21 cellular contexts compared by ENCODE assay signal in genomic region chr14:105029402-105029801, GRCh38. TPM values are rescaled to one million over a fixed set of nuclear protein-coding genes. Genes with fewer than 3 reads are reported as not detected.
A peak's percentile ranks its signal among the peaks of the same experiment; 100 is the strongest.
DNase-seq lines count a peak whose midpoint lies in the region; ATAC-seq and TF ChIP-seq lines count a peak whose summit lies in the region.
"Had no signal": no experiment of that assay in that cellular context is flagged by ENCODE, and none has a peak within 500 bp of the region (broad histone marks: within the 10 kb centered on the region; RNA-seq: fewer than 3 reads in every experiment).

No MANE protein-coding gene starts in this region.

- H3K4me3 ChIP-seq in IMR-90 (ENCODE audit: insufficient read depth, low read depth, low read length) (no peak overlapping the region), RWPE2 (ENCODE audit: severe bottlenecking) (no peak overlapping the region), mesenchymal stem cell (ENCODE audit: insufficient read depth in 1 of 2, low read depth in 1 of 2, low read length in 2 of 2) (no peak overlapping the region)
- H3K4me3 ChIP-seq: BLaER1, GM12878, GM23338 had no signal

- H3K4me2 ChIP-seq in IMR-90 (ENCODE audit: low read depth, low read length) (no peak overlapping the region), mesenchymal stem cell (ENCODE audit: low read length, poor library complexity, severe bottlenecking) (no peak overlapping the region)
- H3K4me2 ChIP-seq: BLaER1, GM23338 had no signal

- BruUV-seq in IMR-90 (replicated peaks; lab: Mats Ljungman, UMichigan), result no TSS peak

- no peak overlapping the region for H2BK20ac ChIP-seq in IMR-90 (ENCODE audit: low read depth, low read length)

- 71% methylated on average over 5 of the region's 7 CpGs; no CpG with 5 or more reads in 1 of the 2 experiments for WGBS in IMR-90 (ENCODE audit: extremely low coverage in 2 of 2, insufficient read length in 1 of 2), 2 experiments
- 90% methylated on average over 7 of the region's 7 CpGs for WGBS in mesenchymal stem cell

- TF ChIP-seq CTCF in IMR-90 (conservative IDR thresholded peaks at IDR 0.05; ENCODE audit: low read depth, low read length), result no peak
- no peak for TF ChIP-seq CTCF in RWPE2 (IDR thresholded peaks at IDR 0.05; ENCODE audit: poor library complexity, severe bottlenecking)

- H3K9me1 ChIP-seq in IMR-90 (ENCODE audit: insufficient read depth, low read length), result peaks cover 10% of the 10 kb centered on the region

- H3K56ac ChIP-seq in IMR-90 (ENCODE audit: extremely low read depth, insufficient read depth, low read length), result no peak overlapping the region

- H3K9me3 ChIP-seq in IMR-90 (ENCODE audit: control insufficient read depth, insufficient read depth, low read length) (0 out of 2 replicates have a peak, but pooled peaks cover 2% of the 10 kb centered on the region), RWPE2 (ENCODE audit: severe bottlenecking) (no peaks in the 10 kb centered on the region), mesenchymal stem cell (ENCODE audit: control insufficient read depth, low read length) (no peaks in the 10 kb centered on the region)

- H3K4me1 ChIP-seq in IMR-90 (ENCODE audit: control insufficient read depth, insufficient read depth, low read length), result peaks cover 6% of the 10 kb centered on the region; the same call in 1 of the 2 replicates
- H3K4me1 ChIP-seq in RWPE2 (ENCODE audit: insufficient read depth, poor library complexity, severe bottlenecking), result peaks cover 50% of the 10 kb centered on the region
- H3K4me1 ChIP-seq in mesenchymal stem cell (ENCODE audit: control insufficient read depth, insufficient read depth, low read depth, low read length), result peaks cover 8% of the 10 kb centered on the region

- peak overlapping the region; percentile 25; the same call in 1 of the 2 replicates for H3K23ac ChIP-seq in IMR-90 (ENCODE audit: low read depth, low read length)
- no peak overlapping the region for H3K23ac ChIP-seq in mesenchymal stem cell (ENCODE audit: low read length in 2 of 2)

- peak overlapping the region; percentile 24 for H2AK9ac ChIP-seq in IMR-90 (replicated peaks; ENCODE audit: low read depth, low read length, poor library complexity)

- no peak for TF ChIP-seq RAD21 in IMR-90 (IDR thresholded peaks at IDR 0.05; ENCODE audit: low read length)

- H2BK5ac ChIP-seq in IMR-90 (ENCODE audit: low read depth, low read length, poor library complexity, severe bottlenecking) (no peak overlapping the region), mesenchymal stem cell (ENCODE audit: low read depth, low read length, poor library complexity, severe bottlenecking) (no peak overlapping the region)

- no peak for TF ChIP-seq POLR2A in IMR-90 (IDR thresholded peaks at IDR 0.05; ENCODE audit: low read depth, low read length)

- H3K36me3 ChIP-seq in IMR-90 (ENCODE audit: control insufficient read depth, insufficient read depth, low read length) (no peaks in the 10 kb centered on the region), RWPE2 (ENCODE audit: low read depth) (no peaks in the 10 kb centered on the region), mesenchymal stem cell (ENCODE audit: control insufficient read depth in 1 of 2, insufficient read depth in 2 of 2, low read depth in 1 of 2, low read length in 2 of 2) (no peaks in the 10 kb centered on the region)
- H3K36me3 ChIP-seq: BLaER1 had no signal

- POLR2A ChIA-PET in IMR-90 (lab: Charles Lee; ENCODE audit: unreplicated experiment), result no interaction called here

- intact Hi-C loops in IMR-90 (cut with micrococcal nuclease) (no loop called here), posterior vena cava (cut with DNase I) (no loop called here)

- H4K91ac ChIP-seq in IMR-90 (ENCODE audit: insufficient read depth, low read depth, low read length), result no peak overlapping the region
- H4K91ac ChIP-seq in mesenchymal stem cell (ENCODE audit: low read length), result no peak overlapping the region

- no peak for ATAC-seq in IMR-90 (ENCODE audit: low read depth)
- ATAC-seq in RWPE2 (ENCODE audit: low read depth), result no peak
- ATAC-seq in HG02885 (IDR thresholded peaks at IDR 0.05; ENCODE audit: poor library complexity, unreplicated experiment), result no peak
- ATAC-seq: GM12878, GM23338, HCT116 had no signal

- H2AFZ ChIP-seq in IMR-90 (replicated peaks; ENCODE audit: low read length, poor library complexity), result peak overlapping the region; percentile 41
- no peak overlapping the region for H2AFZ ChIP-seq in mesenchymal stem cell (ENCODE audit: low read depth, low read length)
- H2AFZ ChIP-seq: GM23338 had no signal

- H4K20me1 ChIP-seq in IMR-90 (ENCODE audit: insufficient read depth, low read length), result no peaks in the 10 kb centered on the region
- H4K20me1 ChIP-seq: BLaER1 had no signal

- DNase-seq in IMR-90 (no peak), RWPE2 (ENCODE audit: low spot score) (no peak), mesenchymal stem cell (no peak), posterior vena cava (ENCODE audit: low spot score) (peak; percentile 46), HPDE6-E6E7 (ENCODE audit: extremely low spot score) (no peak), NCI-H187 treated with DMSO at 0.1 percent for 48 hours (lab: John Stamatoyannopoulos, UW) (no peak)
- DNase-seq: CD4-positive, CD25-positive, alpha-beta regulatory T cell; CD8-positive, alpha-beta memory T cell; DMS 273 treated with DMSO at 0.1 percent for 48 hours; DMS79; EL; GDM1; H9 had no signal

- dilution Hi-C loops in IMR-90 (cut with HindIII; ENCODE audit: low sequenced_read_pairs, unreplicated experiment), result no loop called here

- H2BK120ac ChIP-seq in IMR-90 (ENCODE audit: low read depth, low read length), result no peak overlapping the region
- no peak overlapping the region for H2BK120ac ChIP-seq in mesenchymal stem cell (ENCODE audit: low read depth, low read length)

- CTCF ChIA-PET in IMR-90 (lab: Yijun Ruan, JAX), result no interaction called here

- H3K27ac ChIP-seq in IMR-90 (ENCODE audit: insufficient read depth, low read length) (no peak overlapping the region), RWPE2 (ENCODE audit: poor library complexity, severe bottlenecking) (peak overlapping the region; percentile 100), mesenchymal stem cell (ENCODE audit: low read length, poor library complexity, severe bottlenecking) (no peak overlapping the region)
- H3K27ac ChIP-seq: BLaER1, C4-2B had no signal

- H3K14ac ChIP-seq in IMR-90 (replicated peaks; ENCODE audit: low read depth, low read length) (no peak overlapping the region), mesenchymal stem cell (ENCODE audit: low read length in 2 of 2) (no peak overlapping the region)

- H2BK15ac ChIP-seq in IMR-90 (ENCODE audit: low read depth, low read length), result no peak overlapping the region
- peak overlapping the region; percentile 29 for H2BK15ac ChIP-seq in mesenchymal stem cell (ENCODE audit: low read depth, poor library complexity, severe bottlenecking)

- H4K5ac ChIP-seq in IMR-90 (ENCODE audit: low read depth, low read length), result no peak overlapping the region

- in situ Hi-C loops in IMR-90 (cut with MboI; ENCODE audit: low sequenced_read_pairs), result no loop called here

- no peak overlapping the region for H4K8ac ChIP-seq in IMR-90 (ENCODE audit: low read depth in 2 of 2, low read length in 2 of 2)
- no peak overlapping the region for H4K8ac ChIP-seq in mesenchymal stem cell (ENCODE audit: low read length)

- peak overlapping the region; percentile 4; the same call in 1 of the 2 replicates for H2AK5ac ChIP-seq in IMR-90 (ENCODE audit: low read depth, low read length)
- H2AK5ac ChIP-seq in mesenchymal stem cell (ENCODE audit: low read length, severe bottlenecking), result peak overlapping the region; percentile 78

- H3K4ac ChIP-seq in IMR-90 (ENCODE audit: low read depth, low read length) (no peak overlapping the region; the same call in 1 of the 2 replicates), mesenchymal stem cell (ENCODE audit: low read depth in 1 of 2, low read length in 2 of 2) (no peak overlapping the region)

- H3K18ac ChIP-seq in IMR-90 (ENCODE audit: low read depth, low read length) (no peak overlapping the region), mesenchymal stem cell (ENCODE audit: low read depth in 1 of 2, low read length in 2 of 2) (no peak overlapping the region)

- H2BK12ac ChIP-seq in mesenchymal stem cell (ENCODE audit: low read length in 2 of 2), result no peak overlapping the region

- no peaks in the 10 kb centered on the region for H3K79me1 ChIP-seq in IMR-90 (ENCODE audit: low read depth in 1 of 2, low read length in 2 of 2)
- H3K79me1 ChIP-seq in mesenchymal stem cell (replicated peaks; ENCODE audit: low read length, poor library complexity, severe bottlenecking), result no peaks in the 10 kb centered on the region

- H3K9ac ChIP-seq in IMR-90 (ENCODE audit: low read depth, low read length), result no peak overlapping the region
- H3K9ac ChIP-seq in mesenchymal stem cell (ENCODE audit: low read length), result no peak overlapping the region
- H3K9ac ChIP-seq: BLaER1 had no signal

- H3K27me3 ChIP-seq in IMR-90 (ENCODE audit: control insufficient read depth, insufficient read depth, low read length) (peaks cover 7% of the 10 kb centered on the region), RWPE2 (ENCODE audit: insufficient read depth, poor library complexity, severe bottlenecking) (no peaks in the 10 kb centered on the region), mesenchymal stem cell (ENCODE audit: control insufficient read depth in 1 of 2, insufficient read depth in 1 of 2, low read length in 2 of 2) (no peaks in the 10 kb centered on the region)

RNA-seq across cellular contexts. Expression of gene CDCA4, which starts 8.5 kb away (rescaled TPM):
- total RNA-seq in IMR-90 (2012; rRNA removed) (17.7 and 19.7 TPM in 2 replicates), posterior vena cava (1 to 10 TPM; 4.3 to 4.8 TPM)
- 18.6 and 21.4 TPM in 2 replicates for polyA plus RNA-seq in IMR-90 (2012; rRNA removed)
- 17.8 and 18.2 TPM in 2 replicates for polyA plus RNA-seq in IMR-90 (2012; cell fraction: cytosol; rRNA removed)
- 9.9 and 13.1 TPM in 2 replicates for polyA plus RNA-seq in IMR-90 (2012; cell fraction: nucleus; rRNA removed; ENCODE audit: low replicate concordance)
- polyA plus RNA-seq in mesenchymal stem cell (2013, experiment 1 of 2), result 8.8 TPM
- 8.9 TPM for polyA plus RNA-seq in mesenchymal stem cell (2013, experiment 2 of 2)

RNA-seq across cellular contexts. Expression of gene GPR132, which starts 35.8 kb away (rescaled TPM):
- under 0.01 TPM in 2 replicates for total RNA-seq in IMR-90 (2012; rRNA removed)
- polyA plus RNA-seq in IMR-90 (2012; rRNA removed), result 0.10 and 0.19 TPM in 2 replicates
- polyA plus RNA-seq in IMR-90 (2012; cell fraction: cytosol; rRNA removed), result 0.15 and 0.43 TPM in 2 replicates
- 1.9 and 3.3 TPM in 2 replicates for polyA plus RNA-seq in IMR-90 (2012; cell fraction: nucleus; rRNA removed; ENCODE audit: low replicate concordance)
- polyA plus RNA-seq in mesenchymal stem cell (2013, experiment 1 of 2), result 0.03 TPM
- 0.01 TPM for polyA plus RNA-seq in mesenchymal stem cell (2013, experiment 2 of 2)
- 1 to 10 TPM; 1.8 to 3.1 TPM for total RNA-seq in posterior vena cava
- total RNA-seq: A172, A673 had no signal
- polyA plus RNA-seq: GM23338 had no signal

RNA-seq across cellular contexts. Expression of gene CLBA1, which starts 43.8 kb away (rescaled TPM):
- total RNA-seq in IMR-90 (2012; rRNA removed), result 2.2 and 2.7 TPM in 2 replicates
- 5.2 and 6.2 TPM in 2 replicates for polyA plus RNA-seq in IMR-90 (2012; rRNA removed)
- 3.5 and 4.0 TPM in 2 replicates for polyA plus RNA-seq in IMR-90 (2012; cell fraction: cytosol; rRNA removed)
- 10.8 and 12.0 TPM in 2 replicates for polyA plus RNA-seq in IMR-90 (2012; cell fraction: nucleus; rRNA removed; ENCODE audit: low replicate concordance)
- 5.1 TPM for polyA plus RNA-seq in mesenchymal stem cell (2013, experiment 1 of 2)
- 5.4 TPM for polyA plus RNA-seq in mesenchymal stem cell (2013, experiment 2 of 2)
- total RNA-seq in posterior vena cava, result 1 to 10 TPM; 4.7 to 5.6 TPM

RNA-seq across cellular contexts. Expression of gene AHNAK2, which starts 51.2 kb away (rescaled TPM):
- total RNA-seq in IMR-90 (2012; rRNA removed) (6.7 and 7.9 TPM in 2 replicates), posterior vena cava (100 to 1,000 TPM; 242 to 274 TPM)
- polyA plus RNA-seq in IMR-90 (2012; rRNA removed), result 2.5 and 2.6 TPM in 2 replicates
- 0.93 and 1.1 TPM in 2 replicates for polyA plus RNA-seq in IMR-90 (2012; cell fraction: cytosol; rRNA removed)
- polyA plus RNA-seq in IMR-90 (2012; cell fraction: nucleus; rRNA removed; ENCODE audit: low replicate concordance), result 4.5 and 7.9 TPM in 2 replicates
- 21.6 TPM for polyA plus RNA-seq in mesenchymal stem cell (2013, experiment 1 of 2)
- 19.4 TPM for polyA plus RNA-seq in mesenchymal stem cell (2013, experiment 2 of 2)
- total RNA-seq: CD4-positive, CD25-positive, alpha-beta regulatory T cell had no signal
- polyA plus RNA-seq: CD4-positive, CD25-positive, alpha-beta regulatory T cell; CD8-positive, alpha-beta memory T cell had no signal
